Comparison of ENCODE assay signal across 1 cellular context in the genomic region with DNA sequence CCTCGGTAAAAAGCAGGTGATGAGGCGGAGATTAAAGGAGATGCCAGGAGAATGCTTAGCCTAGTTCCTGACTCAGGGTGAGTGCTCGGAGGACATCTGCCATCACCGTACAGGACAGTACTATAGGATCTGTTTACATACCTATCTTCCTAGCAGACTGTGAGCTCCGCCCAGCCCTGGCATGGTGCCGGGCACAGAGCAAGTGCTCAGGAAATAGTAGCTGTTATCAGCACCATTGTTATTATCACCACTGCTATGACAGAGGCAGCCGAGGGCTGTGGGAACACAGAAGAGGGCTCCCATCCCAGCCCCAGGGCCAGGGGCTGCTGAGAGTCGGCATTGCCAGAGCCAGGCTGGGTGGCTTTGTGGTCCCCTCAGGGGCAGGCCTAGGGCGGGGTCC.
TF ChIP-seq lines count a peak whose summit lies in the region.

No MANE protein-coding gene starts in this region.

TF ChIP-seq in HEK293T, 16 proteins besides CTCF, POLR2A, EP300 and RAD21 (continued from another document):
- TF ChIP-seq, protein P1, sequence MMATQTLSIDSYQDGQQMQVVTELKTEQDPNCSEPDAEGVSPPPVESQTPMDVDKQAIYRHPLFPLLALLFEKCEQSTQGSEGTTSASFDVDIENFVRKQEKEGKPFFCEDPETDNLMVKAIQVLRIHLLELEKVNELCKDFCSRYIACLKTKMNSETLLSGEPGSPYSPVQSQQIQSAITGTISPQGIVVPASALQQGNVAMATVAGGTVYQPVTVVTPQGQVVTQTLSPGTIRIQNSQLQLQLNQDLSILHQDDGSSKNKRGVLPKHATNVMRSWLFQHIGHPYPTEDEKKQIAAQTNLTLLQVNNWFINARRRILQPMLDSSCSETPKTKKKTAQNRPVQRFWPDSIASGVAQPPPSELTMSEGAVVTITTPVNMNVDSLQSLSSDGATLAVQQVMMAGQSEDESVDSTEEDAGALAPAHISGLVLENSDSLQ (IDR thresholded peaks at IDR 0.05): no peak
